Comparison of ENCODE assay signal across 12 cellular contexts in genomic region chr7:27100601-27101187, GRCh38. TPM values are rescaled to one million over a fixed set of nuclear protein-coding genes. Genes with fewer than 3 reads are reported as not detected.
DNase-seq lines count a peak whose midpoint lies in the region; TF ChIP-seq lines count a peak whose summit lies in the region.
"Had no signal": no experiment of that assay in that cellular context is flagged by ENCODE, and none has a peak within 500 bp of the region (broad histone marks: within the 10 kb centered on the region; RNA-seq: fewer than 3 reads in every experiment).

No MANE protein-coding gene starts in this region.

- no peak overlapping the region for H3K9ac ChIP-seq in mesendoderm (ENCODE audit: low read length)

- peak overlapping the region; percentile 21 for H3K4me2 ChIP-seq in mesendoderm (ENCODE audit: low read length)

- H3K9me3 ChIP-seq in WERI-Rb-1 (ENCODE audit: severe bottlenecking) (no peaks in the 10 kb centered on the region), transverse colon (no peaks in the 10 kb centered on the region)
- H3K9me3 ChIP-seq: gastrocnemius medialis had no signal

- H3K4me1 Mint-ChIP-seq in endothelial cell (ENCODE audit: unreplicated experiment), result peaks cover 53% of the 10 kb centered on the region

- H3K18ac ChIP-seq in mesendoderm (ENCODE audit: low read length), result no peak overlapping the region

- no peak overlapping the region for H3K23ac ChIP-seq in mesendoderm (ENCODE audit: low read length)

- DNase-seq in WERI-Rb-1, result no peak
- no peak for DNase-seq in endothelial cell (ENCODE audit: low spot score)
- DNase-seq in mesendoderm, result peak; percentile 63
- DNase-seq in transverse colon, result no peak
- no peak for DNase-seq in OCI-M2 (lab: John Stamatoyannopoulos, UW; ENCODE audit: unreplicated experiment)
- no peak for DNase-seq in COLO829 (ENCODE audit: low spot score)
- no peak for DNase-seq in OCI-M1 (lab: John Stamatoyannopoulos, UW)
- DNase-seq: Calu3, gastrocnemius medialis, Karpas-422, SHP77 had no signal

- H3K4me3 ChIP-seq in WERI-Rb-1 (ENCODE audit: low read depth, low read length), result no peak overlapping the region
- no peak overlapping the region for H3K4me3 ChIP-seq in mesendoderm (ENCODE audit: low read length)
- H3K4me3 ChIP-seq in transverse colon, result peak overlapping the region in 3 of 4 donors; percentile 33 to 49 (median 43)

- no peaks in the 10 kb centered on the region for H3K79me1 ChIP-seq in mesendoderm (ENCODE audit: low read length)

- TF ChIP-seq CTCF in WERI-Rb-1 (IDR thresholded peaks at IDR 0.05; ENCODE audit: low read depth, low read length) (no peak), endothelial cell (IDR thresholded peaks at IDR 0.05; ENCODE audit: unreplicated experiment) (no peak), transverse colon (IDR thresholded peaks at IDR 0.05) (no peak)

- H2AK5ac ChIP-seq in mesendoderm (ENCODE audit: low read length), result no peak overlapping the region

- no peak overlapping the region for H3K56ac ChIP-seq in mesendoderm (ENCODE audit: low read length)

- H4K8ac ChIP-seq in mesendoderm (ENCODE audit: low read depth, low read length), result no peak overlapping the region

- no peak overlapping the region for H2BK5ac ChIP-seq in mesendoderm (ENCODE audit: low read length)

- TF ChIP-seq EP300 in transverse colon (IDR thresholded peaks at IDR 0.05; ENCODE audit: low read depth), result no peak

- H2BK120ac ChIP-seq in mesendoderm (ENCODE audit: low read depth, low read length), result no peak overlapping the region

- no peak for TF ChIP-seq POLR2A in transverse colon (IDR thresholded peaks at IDR 0.05)

- H3K9me3 Mint-ChIP-seq in endothelial cell (ENCODE audit: unreplicated experiment), result no peaks in the 10 kb centered on the region

- H3K4me1 ChIP-seq in mesendoderm (ENCODE audit: control insufficient read depth, low read depth, low read length) (no peaks in the 10 kb centered on the region), transverse colon (peaks cover 19 to 77% (median 47%) of the 10 kb centered on the region in 4 donors)

- peak overlapping the region; percentile 76 for H3K27ac Mint-ChIP-seq in endothelial cell (ENCODE audit: unreplicated experiment)

- no peak overlapping the region for H2BK15ac ChIP-seq in mesendoderm (replicated peaks; ENCODE audit: low read depth)

- intact Hi-C loops in transverse colon (cut with DNase I; ENCODE audit: low total_unique reads), result no loop called here

- H3K36me3 ChIP-seq in WERI-Rb-1 (peaks cover 9% of the 10 kb centered on the region; the same call in 1 of the 2 replicates), mesendoderm (ENCODE audit: control insufficient read depth, insufficient read depth, low read length) (no peaks in the 10 kb centered on the region), transverse colon (no peaks in the 10 kb centered on the region)
- H3K36me3 ChIP-seq: gastrocnemius medialis had no signal

- in situ Hi-C loops in transverse colon (cut with MboI; ENCODE audit: low pct_ligation_motif_present in 1 of 4, low pct_unique_long_range_greater_than_20kb in 1 of 4, low sequenced_read_pairs in 3 of 4), result no loop called here

- H3K4ac ChIP-seq in mesendoderm (ENCODE audit: low read depth, low read length), result no peak overlapping the region

- peak overlapping the region; percentile 34; the same call in 1 of the 2 replicates for H3K27ac ChIP-seq in WERI-Rb-1
- H3K27ac ChIP-seq in mesendoderm (ENCODE audit: low read depth, low read length), result no peak overlapping the region
- peak overlapping the region; percentile 90 to 96 (median 92) for H3K27ac ChIP-seq in transverse colon

- WGBS in mesendoderm (ENCODE audit: extremely low coverage, insufficient coverage, low lambda C conversion rate), result no CpG with 5 or more reads among the region's 9 CpGs
- 35 to 47% methylated on average over 5 to 9 of the region's 9 CpGs for WGBS in transverse colon (ENCODE audit: low coverage in 1 of 2), 2 donors

- peaks cover 16% of the 10 kb centered on the region for H3K36me3 Mint-ChIP-seq in endothelial cell (ENCODE audit: low read depth, unreplicated experiment)

- H3K79me2 ChIP-seq in mesendoderm (ENCODE audit: control insufficient read depth, insufficient read depth, low read length), result no peaks in the 10 kb centered on the region

- H3K27me3 ChIP-seq in WERI-Rb-1 (ENCODE audit: insufficient read depth, low read depth, severe bottlenecking), result peaks cover 91% of the 10 kb centered on the region
- H3K27me3 ChIP-seq in mesendoderm (ENCODE audit: insufficient read depth, low read length, poor library complexity), result peaks cover 88% of the 10 kb centered on the region
- H3K27me3 ChIP-seq in transverse colon, result no peaks in the 10 kb centered on the region
- H3K27me3 ChIP-seq: gastrocnemius medialis had no signal

- peaks cover 47% of the 10 kb centered on the region for H3K27me3 Mint-ChIP-seq in endothelial cell (ENCODE audit: unreplicated experiment)

- peak overlapping the region; percentile 83 for H3K4me3 Mint-ChIP-seq in endothelial cell (ENCODE audit: unreplicated experiment)

- H4K5ac ChIP-seq in mesendoderm (ENCODE audit: low read length), result no peak overlapping the region

RNA-seq across cellular contexts. Expression of gene HOXA2, which starts 1.8 kb away (rescaled TPM):
- total RNA-seq in endothelial cell (ENCODE audit: unreplicated experiment) (1.1 TPM), transverse colon (10 to 100 TPM in 1 of 4 donors, 1 to 10 TPM in 3; 2.7 to 16.1 (median 5.2) TPM)
- 0.04 TPM for polyA plus RNA-seq in mesendoderm (2013, experiment 1 of 2)
- polyA plus RNA-seq in mesendoderm (2013, experiment 2 of 2), result 0.03 TPM
- total RNA-seq: bronchial epithelial cell had no signal

RNA-seq across cellular contexts. Expression of gene HOXA1, which starts 4.9 kb away (rescaled TPM):
- total RNA-seq in endothelial cell (ENCODE audit: unreplicated experiment) (3.5 TPM), transverse colon (1 to 10 TPM; 1.4 to 3.2 (median 1.8) TPM)
- 0.56 TPM for polyA plus RNA-seq in mesendoderm (2013, experiment 1 of 2)
- 0.91 TPM for polyA plus RNA-seq in mesendoderm (2013, experiment 2 of 2)

RNA-seq across cellular contexts. Expression of gene HOXA4, which starts 29.9 kb away (rescaled TPM):
- total RNA-seq in endothelial cell (ENCODE audit: unreplicated experiment) (0.31 TPM), transverse colon (10 to 100 TPM in 2 of 4 donors, 1 to 10 TPM in 2; 3.5 to 42.4 (median 10.6) TPM)
- not detected for polyA plus RNA-seq in mesendoderm (2013, experiment 1 of 2)
- polyA plus RNA-seq in mesendoderm (2013, experiment 2 of 2), result not detected
- total RNA-seq: bronchial epithelial cell had no signal

RNA-seq across cellular contexts. Expression of gene HOXA5, which starts 42.8 kb away (rescaled TPM):
- total RNA-seq in endothelial cell (ENCODE audit: unreplicated experiment) (0.59 TPM), transverse colon (10 to 100 TPM; 18.3 to 89.8 (median 31.6) TPM)
- polyA plus RNA-seq in mesendoderm (2013, experiment 1 of 2), result not detected
- not detected for polyA plus RNA-seq in mesendoderm (2013, experiment 2 of 2)
- total RNA-seq: bronchial epithelial cell had no signal

RNA-seq across cellular contexts. Expression of gene HOXA6, which starts 46.9 kb away (rescaled TPM):
- total RNA-seq in endothelial cell (ENCODE audit: unreplicated experiment), result not detected
- polyA plus RNA-seq in mesendoderm (2013, experiment 1 of 2), result not detected
- not detected for polyA plus RNA-seq in mesendoderm (2013, experiment 2 of 2)
- 10 to 100 TPM; 12.9 to 27.8 (median 17.3) TPM for total RNA-seq in transverse colon

Comparison
In these comparisons a context has a peak if more than half of its experiments do, and no peak if none do; other contexts are left out.
1. H3K4me3 ChIP-seq: peak in transverse colon (3 of 4); none in WERI-Rb-1 (single experiment) and mesendoderm (single experiment).